8 cellular contexts compared by ENCODE assay signal in genomic region chr22:44668190-44668885, GRCh38.
DNase-seq lines count a peak whose midpoint lies in the region; ATAC-seq lines count a peak whose summit lies in the region.

No MANE protein-coding gene starts in this region.

- H3K27me3 Mint-ChIP-seq in activated naive CD8-positive, alpha-beta T cell = no peaks in the 10 kb centered on the region

- H3K4me3 Mint-ChIP-seq in activated naive CD8-positive, alpha-beta T cell = peak overlapping the region; percentile 85

- H3K9me3 Mint-ChIP-seq in activated naive CD8-positive, alpha-beta T cell (ENCODE audit: low read depth) = no peaks in the 10 kb centered on the region

- peak; percentile 35 for DNase-seq in stimulated activated CD4-positive, alpha-beta T cell treated with anti-CD3 and anti-CD28 coated beads, Interleukin-15, amount 100 ng/mL, for 24 hours
- DNase-seq in stimulated activated CD4-positive, alpha-beta T cell treated with anti-CD3 and anti-CD28 coated beads, Interleukin-2, amount 100 ng/mL, for 48 hours = no peak
- peak; percentile 82 for DNase-seq in iPS-NIHi11 (ENCODE audit: low spot score)
- DNase-seq in stimulated activated CD4-positive, alpha-beta T cell treated with anti-CD3 and anti-CD28 coated beads, Interleukin-2, amount 100 ng/mL, for 4 hours (ENCODE audit: low read depth) = peak; percentile 12
- no peak for DNase-seq in NAMALWA (ENCODE audit: low spot score)
- DNase-seq in Ammon's horn (ENCODE audit: low spot score) = no peak

- no peak for ATAC-seq in GM21515 (IDR thresholded peaks at IDR 0.05; ENCODE audit: unreplicated experiment)

- no peaks in the 10 kb centered on the region for H3K36me3 Mint-ChIP-seq in activated naive CD8-positive, alpha-beta T cell

- H3K4me1 Mint-ChIP-seq in activated naive CD8-positive, alpha-beta T cell (ENCODE audit: low read depth) = peaks cover 70% of the 10 kb centered on the region

- H3K27ac Mint-ChIP-seq in activated naive CD8-positive, alpha-beta T cell = peak overlapping the region; percentile 35

Comparison
In these comparisons a context has a peak if more than half of its experiments do, and no peak if none do; other contexts are left out.
1. DNase-seq: peak in stimulated activated CD4-positive, alpha-beta T cell treated with anti-CD3 and anti-CD28 coated beads, Interleukin-15, amount 100 ng/mL, for 24 hours (single experiment), iPS-NIHi11 (single experiment) and stimulated activated CD4-positive, alpha-beta T cell treated with anti-CD3 and anti-CD28 coated beads, Interleukin-2, amount 100 ng/mL, for 4 hours (single experiment); none in stimulated activated CD4-positive, alpha-beta T cell treated with anti-CD3 and anti-CD28 coated beads, Interleukin-2, amount 100 ng/mL, for 48 hours (0 of 2), NAMALWA (single experiment) and Ammon's horn (single experiment).